ENCODE assay signal across 21 cellular contexts in genomic region chr4:77800077-77800476, GRCh38. TPM values are rescaled to one million over a fixed set of nuclear protein-coding genes. Genes with fewer than 3 reads are reported as not detected.
DNase-seq lines count a peak whose midpoint lies in the region; ATAC-seq and TF ChIP-seq lines count a peak whose summit lies in the region.
"Had no signal": no experiment of that assay in that cellular context is flagged by ENCODE, and none has a peak within 500 bp of the region (broad histone marks: within the 10 kb centered on the region; RNA-seq: fewer than 3 reads in every experiment).

No MANE protein-coding gene starts in this region.

- peaks cover 83% of the 10 kb centered on the region for H3K4me1 Mint-ChIP-seq in activated T-cell treated with anti-CD3 and anti-CD28 coated beads, Interleukin-2, amount 50 U/mL, for 24 hours (ENCODE audit: low read depth)
- peaks cover 82% of the 10 kb centered on the region for H3K4me1 Mint-ChIP-seq in CD8-positive, alpha-beta T cell (ENCODE audit: low read depth)
- H3K4me1 Mint-ChIP-seq in effector memory CD8-positive, alpha-beta T cell (ENCODE audit: low read depth in 2 of 2): peaks cover 46 to 65% of the 10 kb centered on the region in 2 donors

- no peak for TF ChIP-seq CTCF in CD8-positive, alpha-beta T cell (IDR thresholded peaks at IDR 0.05)
- no peak for TF ChIP-seq CTCF in spleen (IDR thresholded peaks at IDR 0.05 in 8 of 11, conservative IDR thresholded peaks at IDR 0.05 in 3 of 11)

- no peak for TF ChIP-seq POLR2A in spleen (IDR thresholded peaks at IDR 0.05)

- no peaks in the 10 kb centered on the region for H3K27me3 ChIP-seq in CD8-positive, alpha-beta T cell (ENCODE audit: insufficient read depth, low read length)
- H3K27me3 ChIP-seq in spleen (replicated peaks in 1 of 7): no peaks in the 10 kb centered on the region
- H3K27me3 ChIP-seq: BLaER1, transverse colon had no signal

- peaks cover 67% of the 10 kb centered on the region for H3K4me1 ChIP-seq in CD8-positive, alpha-beta T cell (ENCODE audit: insufficient read depth, low read length)
- peaks cover 32 to 94% (median 76%) of the 10 kb centered on the region in 6 donors for H3K4me1 ChIP-seq in spleen

- CTCF ChIA-PET in CD8-positive, alpha-beta T cell (lab: Charles Lee): interaction anchor here (1.1 to 1.5 kb wide), 5 partner anchors 10 to 62 kb away, joined by 3 to 5 read pairs (median 4); partner anchors contain the start of gene MRPL1

- H3K27ac Mint-ChIP-seq in activated T-cell treated with anti-CD3 and anti-CD28 coated beads, Interleukin-2, amount 50 U/mL, for 24 hours: peak overlapping the region; percentile 93
- H3K27ac Mint-ChIP-seq in CD8-positive, alpha-beta T cell: peak overlapping the region; percentile 22
- H3K27ac Mint-ChIP-seq in effector memory CD8-positive, alpha-beta T cell: peak overlapping the region in 1 of 2 donors; percentile 64
- H3K27ac Mint-ChIP-seq: dendritic cell treated with granulocyte-macrophage colony-stimulating factor and Interleukin-4, amounts not matched to agents 40 ng/mL and 50 ng/mL, for 4 days had no signal

- DNase-seq in activated T-cell treated with anti-CD3 and anti-CD28 coated beads, Interleukin-2, amount 50 U/mL, for 24 hours: no peak
- DNase-seq in activated T-cell treated with anti-CD3 and anti-CD28 coated beads, Interleukin-2, amount 50 U/mL, for 1 hour: no peak
- no peak for DNase-seq in CD8-positive, alpha-beta T cell
- no peak for DNase-seq in effector memory CD8-positive, alpha-beta T cell
- no peak for DNase-seq in spleen
- no peak for DNase-seq in GF-D8 (lab: John Stamatoyannopoulos, UW)
- DNase-seq in DMS 273 (lab: John Stamatoyannopoulos, UW; ENCODE audit: unreplicated experiment): no peak
- DNase-seq in NCI-H345 (lab: John Stamatoyannopoulos, UW): no peak
- DNase-seq: activated CD8-positive, alpha-beta memory T cell treated with anti-CD3 and anti-CD28 coated beads, Interleukin-2, amount 10 ng/mL, durations not matched to agents 7 days and 5 days; amniotic stem cell; Kasumi-1; NCI-H187; stimulated activated CD4-positive, alpha-beta T cell treated with anti-CD3 and anti-CD28 coated beads, Interleukin-2, amount 100 ng/mL, for 24 hours; stimulated activated naive CD4-positive, alpha-beta T cell treated with Interleukin-2 at 50 U/mL for 16 hours; transverse colon had no signal

- no peak overlapping the region for H3K4me3 ChIP-seq in CD8-positive, alpha-beta T cell (ENCODE audit: low read depth, low read length)
- H3K4me3 ChIP-seq in spleen: no peak overlapping the region
- H3K4me3 ChIP-seq: A549, BLaER1, skin epidermis, transverse colon had no signal

- H3K9me3 Mint-ChIP-seq in activated T-cell treated with anti-CD3 and anti-CD28 coated beads, Interleukin-2, amount 50 U/mL, for 24 hours: peaks cover 10% of the 10 kb centered on the region
- peaks cover 6% of the 10 kb centered on the region for H3K9me3 Mint-ChIP-seq in CD8-positive, alpha-beta T cell
- peaks cover 0 to 7% of the 10 kb centered on the region in 2 donors for H3K9me3 Mint-ChIP-seq in effector memory CD8-positive, alpha-beta T cell
- H3K9me3 Mint-ChIP-seq: GM23338, neural crest cell had no signal

- H3K36me3 ChIP-seq in CD8-positive, alpha-beta T cell (ENCODE audit: insufficient read depth, low read length): no peaks in the 10 kb centered on the region
- peaks cover 0 to 26% (median 0%) of the 10 kb centered on the region in 6 donors for H3K36me3 ChIP-seq in spleen
- H3K36me3 ChIP-seq: transverse colon had no signal

- no peak overlapping the region for H3K4me3 Mint-ChIP-seq in activated T-cell treated with anti-CD3 and anti-CD28 coated beads, Interleukin-2, amount 50 U/mL, for 24 hours
- peak overlapping the region; percentile 1 for H3K4me3 Mint-ChIP-seq in CD8-positive, alpha-beta T cell
- peak overlapping the region; percentile 64 to 74 for H3K4me3 Mint-ChIP-seq in effector memory CD8-positive, alpha-beta T cell
- H3K4me3 Mint-ChIP-seq: dendritic cell treated with granulocyte-macrophage colony-stimulating factor and Interleukin-4, amounts not matched to agents 40 ng/mL and 50 ng/mL, for 4 days; GM23338; neural crest cell had no signal

- no peaks in the 10 kb centered on the region for H3K9me3 ChIP-seq in CD8-positive, alpha-beta T cell (ENCODE audit: low read length)
- H3K9me3 ChIP-seq in spleen: peaks cover 0 to 13% (median 10%) of the 10 kb centered on the region in 8 donors
- H3K9me3 ChIP-seq: A549, transverse colon had no signal

- intact Hi-C loops in CD8-positive, alpha-beta T cell (cut with DNase I, micrococcal nuclease): loop anchor here in 1 of 2 experiments (2.0 kb wide), 1 partner anchor 15 kb away; no protein-coding TSS in a partner anchor
- intact Hi-C loops in spleen (cut with DNase I; ENCODE audit: low total_unique reads): no loop called here

- ATAC-seq in CD8-positive, alpha-beta T cell: no peak
- no peak for ATAC-seq in effector memory CD8-positive, alpha-beta T cell (replicated peaks)
- ATAC-seq: A549, GM23338 had no signal

- H3K27ac ChIP-seq in CD8-positive, alpha-beta T cell (ENCODE audit: low read depth, low read length): no peak overlapping the region
- peak overlapping the region in 7 of 8 donors; percentile 62 to 83 (median 77) for H3K27ac ChIP-seq in spleen
- H3K27ac ChIP-seq: A549, BLaER1 had no signal

- H3K27me3 Mint-ChIP-seq in activated T-cell treated with anti-CD3 and anti-CD28 coated beads, Interleukin-2, amount 50 U/mL, for 24 hours: no peaks in the 10 kb centered on the region
- H3K27me3 Mint-ChIP-seq in CD8-positive, alpha-beta T cell (ENCODE audit: low read depth): no peaks in the 10 kb centered on the region
- no peaks in the 10 kb centered on the region for H3K27me3 Mint-ChIP-seq in effector memory CD8-positive, alpha-beta T cell
- H3K27me3 Mint-ChIP-seq: activated CD8-positive, alpha-beta memory T cell treated with anti-CD3 and anti-CD28 coated beads, Interleukin-2, amount 10 ng/mL, durations not matched to agents 7 days and 5 days; dendritic cell treated with granulocyte-macrophage colony-stimulating factor and Interleukin-4, amounts not matched to agents 40 ng/mL and 50 ng/mL, for 4 days had no signal

- WGBS in spleen, 5 donors: 94 to 100% (median 97%) methylated on average over 2 of the region's 2 CpGs

- POLR2A ChIA-PET in CD8-positive, alpha-beta T cell (lab: Charles Lee): interaction anchor here (0.6 to 3.1 kb wide), 6 partner anchors 10 to 62 kb away, joined by 3 to 20 read pairs (median 12); partner anchors contain the start of genes CNOT6L and MRPL1

- peaks cover 46% of the 10 kb centered on the region for H3K36me3 Mint-ChIP-seq in activated T-cell treated with anti-CD3 and anti-CD28 coated beads, Interleukin-2, amount 50 U/mL, for 24 hours (ENCODE audit: low read depth)
- peaks cover 29% of the 10 kb centered on the region for H3K36me3 Mint-ChIP-seq in CD8-positive, alpha-beta T cell
- peaks cover 79% of the 10 kb centered on the region for H3K36me3 Mint-ChIP-seq in effector memory CD8-positive, alpha-beta T cell (ENCODE audit: insufficient read depth)

RNA-seq across cellular contexts. Expression of gene CNOT6L, which starts 19.1 kb away (rescaled TPM):
- total RNA-seq in CD8-positive, alpha-beta T cell: 100 to 1,000 TPM; 324 to 341 TPM
- total RNA-seq in spleen: 100 to 1,000 TPM in 4 of 7 donors, 10 to 100 TPM in 3; 60.2 to 122 (median 110) TPM
- polyA plus RNA-seq in spleen: 10 to 100 TPM in 1 of 3 donors, 1 to 10 TPM in 2; 7.0 to 10.6 (median 9.6) TPM
